Comparison of ENCODE assay signal across 19 cellular contexts in the genomic region with DNA sequence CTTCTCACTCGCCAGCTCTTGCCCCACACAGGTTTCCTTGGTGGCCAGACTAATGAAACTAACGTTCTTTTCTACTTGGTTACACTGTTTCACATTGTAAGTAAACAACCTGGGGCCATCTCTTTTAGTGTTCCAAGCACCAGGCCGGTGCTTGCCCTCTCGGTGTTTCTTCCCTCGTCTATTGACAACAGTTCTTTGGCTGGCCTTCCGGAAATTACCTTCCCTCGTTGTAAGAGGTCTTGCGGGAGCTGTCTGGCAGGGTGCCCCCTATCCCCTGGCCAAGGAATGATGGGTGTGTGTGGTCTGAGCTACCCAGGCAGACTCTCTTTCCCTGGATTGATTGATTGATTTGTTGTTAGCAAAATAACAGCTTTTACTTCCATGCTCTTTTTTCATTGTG. TPM values are rescaled to one million over a fixed set of nuclear protein-coding genes. Genes with fewer than 3 reads are reported as not detected.
"Had no signal": no experiment of that assay in that cellular context is flagged by ENCODE, and none has a peak within 500 bp of the region (broad histone marks: within the 10 kb centered on the region; RNA-seq: fewer than 3 reads in every experiment).

No MANE protein-coding gene starts in this region.

- H3K4me3 ChIP-seq: adrenal gland, body of pancreas, hepatocyte, lung, tibial artery, vagina had no signal

- H3K4me1 Mint-ChIP-seq: natural killer cell had no signal

- H3K27ac Mint-ChIP-seq: natural killer cell; T-helper 2 cell treated with Interferon-gamma antibody and Interleukin-4, amounts not matched to agents 5 μg/mL and 100 μg/mL, for 36 hours had no signal

- H2AFZ ChIP-seq: hepatocyte had no signal

- H3K27ac ChIP-seq: body of pancreas, hepatocyte, tibial artery, vagina had no signal

- H3K27me3 ChIP-seq: adrenal gland, body of pancreas, hepatocyte, vagina had no signal

- H3K36me3 Mint-ChIP-seq: natural killer cell had no signal

- DNase-seq: activated CD4-positive, alpha-beta T cell treated with anti-CD3 and anti-CD28 coated beads, Interleukin-2, amount 50 U/mL, for 4 hours; activated CD4-positive, CD25-positive, alpha-beta regulatory T cell treated with anti-CD3 and anti-CD28 coated beads, Interleukin-2, amount 50 U/mL, for 72 hours; activated naive CD4-positive, alpha-beta T cell treated with anti-CD3 and anti-CD28 coated beads, Interleukin-2, amount 50 U/mL, for 16 hours; activated T-cell treated with anti-CD3 and anti-CD28 coated beads, Interleukin-2, amount 50 U/mL, for 1 hour; adrenal gland; body of pancreas; dermis blood vessel endothelial cell; erythroblast; kidney glomerular epithelial cell; natural killer cell; small intestine; tibial artery had no signal

- H3K9me3 Mint-ChIP-seq: natural killer cell; T-helper 2 cell treated with Interferon-gamma antibody and Interleukin-4, amounts not matched to agents 5 μg/mL and 100 μg/mL, for 36 hours had no signal

- ATAC-seq: body of pancreas, natural killer cell had no signal

- H3K9me3 ChIP-seq: adrenal gland, body of pancreas, tibial artery, vagina had no signal

- H3K4me3 Mint-ChIP-seq: natural killer cell; T-helper 2 cell treated with Interferon-gamma antibody and Interleukin-4, amounts not matched to agents 5 μg/mL and 100 μg/mL, for 36 hours had no signal

- H3K79me2 ChIP-seq: hepatocyte had no signal

- H3K36me3 ChIP-seq: adrenal gland, tibial artery, vagina had no signal

RNA-seq across cellular contexts. Expression of a gene that starts 0.9 kb away (rescaled TPM):
- total RNA-seq: adrenal gland, body of pancreas, cerebellum, dermis blood vessel endothelial cell, hepatocyte, lung, mononuclear cell, natural killer cell, osteocyte, vagina had no signal
- polyA plus RNA-seq: adrenal gland, lung, small intestine had no signal

RNA-seq across cellular contexts. Expression of a gene that starts 8.8 kb away (rescaled TPM):
- total RNA-seq: natural killer cell had no signal
